1 cellular context compared by ENCODE assay signal in the genomic region with DNA sequence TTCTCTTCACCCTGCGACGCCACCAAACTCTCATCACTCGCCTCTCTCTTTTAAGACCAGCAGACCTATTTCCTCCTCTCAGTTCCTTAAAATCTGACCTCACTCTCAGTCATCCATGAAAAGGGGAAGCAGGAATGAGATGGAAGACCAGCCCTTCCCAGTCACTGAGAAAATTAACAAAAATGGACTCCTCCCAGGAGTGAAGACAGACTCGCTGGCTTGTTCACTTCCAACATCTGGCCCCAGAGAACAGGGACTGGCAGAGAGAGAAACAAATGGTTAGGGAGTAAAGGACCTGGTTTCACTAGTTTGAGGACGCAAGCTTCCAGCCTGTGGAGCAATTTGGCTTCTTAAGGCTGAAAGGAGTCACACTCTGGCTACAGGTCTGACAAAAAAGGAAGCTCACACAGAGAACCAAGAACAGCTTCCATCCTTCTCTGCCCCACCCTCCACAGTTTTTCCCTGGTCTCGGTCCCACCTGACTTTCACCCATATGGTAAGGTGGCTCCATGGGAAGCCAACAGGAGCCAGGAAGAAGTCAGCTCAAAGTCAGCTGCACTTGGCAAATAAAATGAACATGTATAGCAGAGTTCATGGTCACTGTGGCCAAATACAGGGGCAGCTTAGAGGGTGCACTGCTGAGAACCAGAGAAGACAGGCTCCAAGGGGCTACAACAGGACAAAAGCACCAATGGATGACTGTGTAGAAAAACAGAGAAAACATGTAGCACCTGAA.
TF ChIP-seq lines count a peak whose summit lies in the region.

No MANE protein-coding gene starts in this region.

TF ChIP-seq in HepG2, 621 proteins besides CTCF, POLR2A, EP300 and RAD21 (continued from another document and continues in another):
- TF ChIP-seq, protein P1, sequence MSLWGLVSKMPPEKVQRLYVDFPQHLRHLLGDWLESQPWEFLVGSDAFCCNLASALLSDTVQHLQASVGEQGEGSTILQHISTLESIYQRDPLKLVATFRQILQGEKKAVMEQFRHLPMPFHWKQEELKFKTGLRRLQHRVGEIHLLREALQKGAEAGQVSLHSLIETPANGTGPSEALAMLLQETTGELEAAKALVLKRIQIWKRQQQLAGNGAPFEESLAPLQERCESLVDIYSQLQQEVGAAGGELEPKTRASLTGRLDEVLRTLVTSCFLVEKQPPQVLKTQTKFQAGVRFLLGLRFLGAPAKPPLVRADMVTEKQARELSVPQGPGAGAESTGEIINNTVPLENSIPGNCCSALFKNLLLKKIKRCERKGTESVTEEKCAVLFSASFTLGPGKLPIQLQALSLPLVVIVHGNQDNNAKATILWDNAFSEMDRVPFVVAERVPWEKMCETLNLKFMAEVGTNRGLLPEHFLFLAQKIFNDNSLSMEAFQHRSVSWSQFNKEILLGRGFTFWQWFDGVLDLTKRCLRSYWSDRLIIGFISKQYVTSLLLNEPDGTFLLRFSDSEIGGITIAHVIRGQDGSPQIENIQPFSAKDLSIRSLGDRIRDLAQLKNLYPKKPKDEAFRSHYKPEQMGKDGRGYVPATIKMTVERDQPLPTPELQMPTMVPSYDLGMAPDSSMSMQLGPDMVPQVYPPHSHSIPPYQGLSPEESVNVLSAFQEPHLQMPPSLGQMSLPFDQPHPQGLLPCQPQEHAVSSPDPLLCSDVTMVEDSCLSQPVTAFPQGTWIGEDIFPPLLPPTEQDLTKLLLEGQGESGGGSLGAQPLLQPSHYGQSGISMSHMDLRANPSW (CRISPR knock-in tag; IDR thresholded peaks at IDR 0.05; ENCODE audit: borderline replicate concordance): no peak
- TF ChIP-seq ZSCAN31 (CRISPR knock-in tag; IDR thresholded peaks at IDR 0.05; ENCODE audit: low read depth) (no peak), ZFP41 (CRISPR knock-in tag; IDR thresholded peaks at IDR 0.05; ENCODE audit: borderline replicate concordance) (no peak), SALL1 (CRISPR knock-in tag; IDR thresholded peaks at IDR 0.05) (0 out of 2 replicates have a peak, but pooled peaks have one; percentile 28), KDM5B (CRISPR knock-in tag; IDR thresholded peaks at IDR 0.05; ENCODE audit: borderline replicate concordance) (no peak), HNF4A (CRISPR knock-in tag; IDR thresholded peaks at IDR 0.05) (peak; percentile 72), RXRB (CRISPR knock-in tag; IDR thresholded peaks at IDR 0.05; ENCODE audit: borderline replicate concordance) (peak; percentile 66), TARDBP (CRISPR knock-in tag; IDR thresholded peaks at IDR 0.05) (0 out of 2 replicates have a peak, but pooled peaks have one; percentile 34), ZNF746 (CRISPR knock-in tag; IDR thresholded peaks at IDR 0.05) (no peak), MED1 (CRISPR knock-in tag; IDR thresholded peaks at IDR 0.05) (peak; percentile 56), ZNF124 (CRISPR knock-in tag; IDR thresholded peaks at IDR 0.05) (no peak), SNRNP70 (IDR thresholded peaks at IDR 0.05; ENCODE audit: low read depth, low read length) (no peak), TEAD3 (CRISPR knock-in tag; optimal IDR thresholded peaks at IDR 0.05; ENCODE audit: borderline replicate concordance) (no peak), ZNF766 (CRISPR knock-in tag; IDR thresholded peaks at IDR 0.05; ENCODE audit: borderline replicate concordance) (0 out of 2 replicates have a peak, but pooled peaks have one; percentile 32), ZNF496 (CRISPR knock-in tag; IDR thresholded peaks at IDR 0.05; ENCODE audit: insufficient replicate concordance) (no peak), KLF15 (CRISPR knock-in tag; IDR thresholded peaks at IDR 0.05; ENCODE audit: borderline replicate concordance) (no peak), ZNF263 (CRISPR knock-in tag; IDR thresholded peaks at IDR 0.05) (peak; percentile 45; the same call in 1 of the 2 replicates), ZNF850 (CRISPR knock-in tag; conservative IDR thresholded peaks at IDR 0.05) (no peak), IRF2 (CRISPR knock-in tag; IDR thresholded peaks at IDR 0.05) (0 out of 2 replicates have a peak, but pooled peaks have one; percentile 23), MXI1 (IDR thresholded peaks at IDR 0.05; ENCODE audit: borderline replicate concordance, low read depth, low read length) (no peak), ELF3 (CRISPR knock-in tag; IDR thresholded peaks at IDR 0.05) (peak; percentile 12; the same call in 1 of the 2 replicates), CEBPB (IDR thresholded peaks at IDR 0.05; ENCODE audit: borderline replicate concordance, low read depth, low read length) (no peak), ZNF713 (CRISPR knock-in tag; IDR thresholded peaks at IDR 0.05) (no peak), GATAD2A (CRISPR knock-in tag; IDR thresholded peaks at IDR 0.05) (peak; percentile 56), MTA1 (CRISPR knock-in tag; IDR thresholded peaks at IDR 0.05; ENCODE audit: borderline replicate concordance) (no peak), ZFAT (CRISPR knock-in tag; conservative IDR thresholded peaks at IDR 0.05) (no peak), MEIS2 (CRISPR knock-in tag; IDR thresholded peaks at IDR 0.05) (no peak), GABPA (IDR thresholded peaks at IDR 0.05; ENCODE audit: low read depth, low read length) (no peak), GABPA (CRISPR knock-in tag; IDR thresholded peaks at IDR 0.05; ENCODE audit: low read depth) (peak; percentile 31; the same call in 1 of the 2 replicates), TMF1 (CRISPR knock-in tag; IDR thresholded peaks at IDR 0.05; ENCODE audit: low read depth) (no peak), FOXK1 (CRISPR knock-in tag; IDR thresholded peaks at IDR 0.05; ENCODE audit: borderline replicate concordance, low read depth) (no peak), ETV5 (CRISPR knock-in tag; IDR thresholded peaks at IDR 0.05; ENCODE audit: borderline replicate concordance) (no peak; the same call in 1 of the 2 replicates), HDAC2 (CRISPR knock-in tag; IDR thresholded peaks at IDR 0.05) (peak; percentile 33; the same call in 1 of the 2 replicates), ZIK1 (CRISPR knock-in tag; IDR thresholded peaks at IDR 0.05; ENCODE audit: borderline replicate concordance, low read depth) (no peak), ZNF292 (CRISPR knock-in tag; IDR thresholded peaks at IDR 0.05; ENCODE audit: borderline replicate concordance, low read depth) (0 out of 2 replicates have a peak, but pooled peaks have one; percentile 32)
- TF ChIP-seq, protein P2, sequence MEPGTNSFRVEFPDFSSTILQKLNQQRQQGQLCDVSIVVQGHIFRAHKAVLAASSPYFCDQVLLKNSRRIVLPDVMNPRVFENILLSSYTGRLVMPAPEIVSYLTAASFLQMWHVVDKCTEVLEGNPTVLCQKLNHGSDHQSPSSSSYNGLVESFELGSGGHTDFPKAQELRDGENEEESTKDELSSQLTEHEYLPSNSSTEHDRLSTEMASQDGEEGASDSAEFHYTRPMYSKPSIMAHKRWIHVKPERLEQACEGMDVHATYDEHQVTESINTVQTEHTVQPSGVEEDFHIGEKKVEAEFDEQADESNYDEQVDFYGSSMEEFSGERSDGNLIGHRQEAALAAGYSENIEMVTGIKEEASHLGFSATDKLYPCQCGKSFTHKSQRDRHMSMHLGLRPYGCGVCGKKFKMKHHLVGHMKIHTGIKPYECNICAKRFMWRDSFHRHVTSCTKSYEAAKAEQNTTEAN (CRISPR knock-in tag; conservative IDR thresholded peaks at IDR 0.05): no peak
- TF ChIP-seq, protein P3, sequence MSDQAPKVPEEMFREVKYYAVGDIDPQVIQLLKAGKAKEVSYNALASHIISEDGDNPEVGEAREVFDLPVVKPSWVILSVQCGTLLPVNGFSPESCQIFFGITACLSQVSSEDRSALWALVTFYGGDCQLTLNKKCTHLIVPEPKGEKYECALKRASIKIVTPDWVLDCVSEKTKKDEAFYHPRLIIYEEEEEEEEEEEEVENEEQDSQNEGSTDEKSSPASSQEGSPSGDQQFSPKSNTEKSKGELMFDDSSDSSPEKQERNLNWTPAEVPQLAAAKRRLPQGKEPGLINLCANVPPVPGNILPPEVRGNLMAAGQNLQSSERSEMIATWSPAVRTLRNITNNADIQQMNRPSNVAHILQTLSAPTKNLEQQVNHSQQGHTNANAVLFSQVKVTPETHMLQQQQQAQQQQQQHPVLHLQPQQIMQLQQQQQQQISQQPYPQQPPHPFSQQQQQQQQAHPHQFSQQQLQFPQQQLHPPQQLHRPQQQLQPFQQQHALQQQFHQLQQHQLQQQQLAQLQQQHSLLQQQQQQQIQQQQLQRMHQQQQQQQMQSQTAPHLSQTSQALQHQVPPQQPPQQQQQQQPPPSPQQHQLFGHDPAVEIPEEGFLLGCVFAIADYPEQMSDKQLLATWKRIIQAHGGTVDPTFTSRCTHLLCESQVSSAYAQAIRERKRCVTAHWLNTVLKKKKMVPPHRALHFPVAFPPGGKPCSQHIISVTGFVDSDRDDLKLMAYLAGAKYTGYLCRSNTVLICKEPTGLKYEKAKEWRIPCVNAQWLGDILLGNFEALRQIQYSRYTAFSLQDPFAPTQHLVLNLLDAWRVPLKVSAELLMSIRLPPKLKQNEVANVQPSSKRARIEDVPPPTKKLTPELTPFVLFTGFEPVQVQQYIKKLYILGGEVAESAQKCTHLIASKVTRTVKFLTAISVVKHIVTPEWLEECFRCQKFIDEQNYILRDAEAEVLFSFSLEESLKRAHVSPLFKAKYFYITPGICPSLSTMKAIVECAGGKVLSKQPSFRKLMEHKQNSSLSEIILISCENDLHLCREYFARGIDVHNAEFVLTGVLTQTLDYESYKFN (CRISPR knock-in tag; conservative IDR thresholded peaks at IDR 0.05): peak; percentile 56; the same call in 1 of the 2 replicates
- TF ChIP-seq, protein P4, sequence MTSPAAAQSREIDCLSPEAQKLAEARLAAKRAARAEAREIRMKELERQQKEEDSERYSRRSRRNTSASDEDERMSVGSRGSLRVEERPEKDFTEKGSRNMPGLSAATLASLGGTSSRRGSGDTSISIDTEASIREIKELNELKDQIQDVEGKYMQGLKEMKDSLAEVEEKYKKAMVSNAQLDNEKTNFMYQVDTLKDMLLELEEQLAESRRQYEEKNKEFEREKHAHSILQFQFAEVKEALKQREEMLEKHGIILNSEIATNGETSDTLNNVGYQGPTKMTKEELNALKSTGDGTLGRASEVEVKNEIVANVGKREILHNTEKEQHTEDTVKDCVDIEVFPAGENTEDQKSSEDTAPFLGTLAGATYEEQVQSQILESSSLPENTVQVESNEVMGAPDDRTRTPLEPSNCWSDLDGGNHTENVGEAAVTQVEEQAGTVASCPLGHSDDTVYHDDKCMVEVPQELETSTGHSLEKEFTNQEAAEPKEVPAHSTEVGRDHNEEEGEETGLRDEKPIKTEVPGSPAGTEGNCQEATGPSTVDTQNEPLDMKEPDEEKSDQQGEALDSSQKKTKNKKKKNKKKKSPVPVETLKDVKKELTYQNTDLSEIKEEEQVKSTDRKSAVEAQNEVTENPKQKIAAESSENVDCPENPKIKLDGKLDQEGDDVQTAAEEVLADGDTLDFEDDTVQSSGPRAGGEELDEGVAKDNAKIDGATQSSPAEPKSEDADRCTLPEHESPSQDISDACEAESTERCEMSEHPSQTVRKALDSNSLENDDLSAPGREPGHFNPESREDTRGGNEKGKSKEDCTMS (CRISPR knock-in tag; conservative IDR thresholded peaks at IDR 0.05): no peak
- TF ChIP-seq, protein P5, sequence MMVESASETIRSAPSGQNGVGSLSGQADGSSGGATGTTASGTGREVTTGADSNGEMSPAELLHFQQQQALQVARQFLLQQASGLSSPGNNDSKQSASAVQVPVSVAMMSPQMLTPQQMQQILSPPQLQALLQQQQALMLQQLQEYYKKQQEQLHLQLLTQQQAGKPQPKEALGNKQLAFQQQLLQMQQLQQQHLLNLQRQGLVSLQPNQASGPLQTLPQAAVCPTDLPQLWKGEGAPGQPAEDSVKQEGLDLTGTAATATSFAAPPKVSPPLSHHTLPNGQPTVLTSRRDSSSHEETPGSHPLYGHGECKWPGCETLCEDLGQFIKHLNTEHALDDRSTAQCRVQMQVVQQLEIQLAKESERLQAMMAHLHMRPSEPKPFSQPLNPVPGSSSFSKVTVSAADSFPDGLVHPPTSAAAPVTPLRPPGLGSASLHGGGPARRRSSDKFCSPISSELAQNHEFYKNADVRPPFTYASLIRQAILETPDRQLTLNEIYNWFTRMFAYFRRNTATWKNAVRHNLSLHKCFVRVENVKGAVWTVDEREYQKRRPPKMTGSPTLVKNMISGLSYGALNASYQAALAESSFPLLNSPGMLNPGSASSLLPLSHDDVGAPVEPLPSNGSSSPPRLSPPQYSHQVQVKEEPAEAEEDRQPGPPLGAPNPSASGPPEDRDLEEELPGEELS (CRISPR knock-in tag; IDR thresholded peaks at IDR 0.05): 0 out of 2 replicates have a peak, but pooled peaks have one; percentile 44
- TF ChIP-seq, protein P6, sequence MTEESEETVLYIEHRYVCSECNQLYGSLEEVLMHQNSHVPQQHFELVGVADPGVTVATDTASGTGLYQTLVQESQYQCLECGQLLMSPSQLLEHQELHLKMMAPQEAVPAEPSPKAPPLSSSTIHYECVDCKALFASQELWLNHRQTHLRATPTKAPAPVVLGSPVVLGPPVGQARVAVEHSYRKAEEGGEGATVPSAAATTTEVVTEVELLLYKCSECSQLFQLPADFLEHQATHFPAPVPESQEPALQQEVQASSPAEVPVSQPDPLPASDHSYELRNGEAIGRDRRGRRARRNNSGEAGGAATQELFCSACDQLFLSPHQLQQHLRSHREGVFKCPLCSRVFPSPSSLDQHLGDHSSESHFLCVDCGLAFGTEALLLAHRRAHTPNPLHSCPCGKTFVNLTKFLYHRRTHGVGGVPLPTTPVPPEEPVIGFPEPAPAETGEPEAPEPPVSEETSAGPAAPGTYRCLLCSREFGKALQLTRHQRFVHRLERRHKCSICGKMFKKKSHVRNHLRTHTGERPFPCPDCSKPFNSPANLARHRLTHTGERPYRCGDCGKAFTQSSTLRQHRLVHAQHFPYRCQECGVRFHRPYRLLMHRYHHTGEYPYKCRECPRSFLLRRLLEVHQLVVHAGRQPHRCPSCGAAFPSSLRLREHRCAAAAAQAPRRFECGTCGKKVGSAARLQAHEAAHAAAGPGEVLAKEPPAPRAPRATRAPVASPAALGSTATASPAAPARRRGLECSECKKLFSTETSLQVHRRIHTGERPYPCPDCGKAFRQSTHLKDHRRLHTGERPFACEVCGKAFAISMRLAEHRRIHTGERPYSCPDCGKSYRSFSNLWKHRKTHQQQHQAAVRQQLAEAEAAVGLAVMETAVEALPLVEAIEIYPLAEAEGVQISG (CRISPR knock-in tag; IDR thresholded peaks at IDR 0.05): 0 out of 2 replicates have a peak, but pooled peaks have one; percentile 30
- TF ChIP-seq, protein P7, sequence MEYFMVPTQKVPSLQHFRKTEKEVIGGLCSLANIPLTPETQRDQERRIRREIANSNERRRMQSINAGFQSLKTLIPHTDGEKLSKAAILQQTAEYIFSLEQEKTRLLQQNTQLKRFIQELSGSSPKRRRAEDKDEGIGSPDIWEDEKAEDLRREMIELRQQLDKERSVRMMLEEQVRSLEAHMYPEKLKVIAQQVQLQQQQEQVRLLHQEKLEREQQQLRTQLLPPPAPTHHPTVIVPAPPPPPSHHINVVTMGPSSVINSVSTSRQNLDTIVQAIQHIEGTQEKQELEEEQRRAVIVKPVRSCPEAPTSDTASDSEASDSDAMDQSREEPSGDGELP (IDR thresholded peaks at IDR 0.05; ENCODE audit: borderline replicate concordance, low read depth): peak; percentile 44; the same call in 1 of the 2 replicates
- TF ChIP-seq, protein P8, sequence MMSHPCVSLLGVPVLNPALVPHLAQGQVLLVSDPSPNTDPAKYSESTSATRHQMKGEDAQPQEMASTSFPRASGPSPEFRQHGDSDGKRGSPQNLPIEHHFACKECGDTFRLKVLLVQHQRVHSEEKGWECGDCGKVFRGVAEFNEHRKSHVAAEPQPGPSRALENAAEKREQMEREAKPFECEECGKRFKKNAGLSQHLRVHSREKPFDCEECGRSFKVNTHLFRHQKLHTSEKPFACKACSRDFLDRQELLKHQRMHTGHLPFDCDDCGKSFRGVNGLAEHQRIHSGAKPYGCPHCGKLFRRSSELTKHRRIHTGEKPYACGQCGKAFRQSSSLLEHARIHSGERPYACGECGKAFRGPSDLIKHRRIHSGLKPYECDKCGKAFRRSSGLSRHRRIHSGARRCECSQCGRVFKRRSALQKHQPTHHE (CRISPR knock-in tag; IDR thresholded peaks at IDR 0.05; ENCODE audit: borderline replicate concordance): no peak
